1 cellular context compared by ENCODE assay signal in the genomic region with DNA sequence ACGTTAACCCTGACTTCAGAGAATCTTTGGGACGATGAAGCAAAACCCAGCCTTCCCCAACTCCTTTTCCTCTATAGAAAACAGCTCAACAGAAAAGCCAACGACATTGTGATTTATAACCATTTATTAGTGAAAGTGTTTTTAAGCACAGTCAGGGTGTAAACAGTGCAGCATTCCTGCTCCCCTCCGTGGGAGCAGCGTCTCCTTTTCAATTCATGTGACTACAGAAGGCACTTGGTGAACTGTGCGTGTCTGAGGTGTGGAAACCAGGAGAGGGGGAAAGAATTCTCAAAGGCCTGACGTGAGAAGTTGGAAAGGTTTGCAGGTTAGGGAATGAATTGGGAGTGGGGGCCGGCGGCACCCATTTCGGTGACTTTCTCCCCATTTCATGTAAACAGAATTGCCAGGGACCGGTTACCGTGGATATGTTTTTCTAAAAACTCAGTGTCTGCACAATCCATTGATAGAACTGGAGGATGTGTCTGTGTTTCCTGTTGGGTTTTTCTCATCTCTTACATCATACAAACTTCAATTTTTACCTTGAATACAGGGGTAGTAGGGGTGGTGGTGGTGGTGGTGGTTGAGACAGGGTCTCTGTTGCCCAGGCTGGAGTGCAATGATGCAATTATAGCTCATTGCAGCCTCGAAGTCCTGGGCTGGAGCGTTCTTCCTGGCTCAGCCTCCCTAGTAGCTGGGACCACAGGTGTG.
TF ChIP-seq lines count a peak whose summit lies in the region.

No MANE protein-coding gene starts in this region.

TF ChIP-seq in WTC11, 78 proteins besides CTCF, POLR2A, EP300 and RAD21 (continued from another document):
- TF ChIP-seq, protein P1, sequence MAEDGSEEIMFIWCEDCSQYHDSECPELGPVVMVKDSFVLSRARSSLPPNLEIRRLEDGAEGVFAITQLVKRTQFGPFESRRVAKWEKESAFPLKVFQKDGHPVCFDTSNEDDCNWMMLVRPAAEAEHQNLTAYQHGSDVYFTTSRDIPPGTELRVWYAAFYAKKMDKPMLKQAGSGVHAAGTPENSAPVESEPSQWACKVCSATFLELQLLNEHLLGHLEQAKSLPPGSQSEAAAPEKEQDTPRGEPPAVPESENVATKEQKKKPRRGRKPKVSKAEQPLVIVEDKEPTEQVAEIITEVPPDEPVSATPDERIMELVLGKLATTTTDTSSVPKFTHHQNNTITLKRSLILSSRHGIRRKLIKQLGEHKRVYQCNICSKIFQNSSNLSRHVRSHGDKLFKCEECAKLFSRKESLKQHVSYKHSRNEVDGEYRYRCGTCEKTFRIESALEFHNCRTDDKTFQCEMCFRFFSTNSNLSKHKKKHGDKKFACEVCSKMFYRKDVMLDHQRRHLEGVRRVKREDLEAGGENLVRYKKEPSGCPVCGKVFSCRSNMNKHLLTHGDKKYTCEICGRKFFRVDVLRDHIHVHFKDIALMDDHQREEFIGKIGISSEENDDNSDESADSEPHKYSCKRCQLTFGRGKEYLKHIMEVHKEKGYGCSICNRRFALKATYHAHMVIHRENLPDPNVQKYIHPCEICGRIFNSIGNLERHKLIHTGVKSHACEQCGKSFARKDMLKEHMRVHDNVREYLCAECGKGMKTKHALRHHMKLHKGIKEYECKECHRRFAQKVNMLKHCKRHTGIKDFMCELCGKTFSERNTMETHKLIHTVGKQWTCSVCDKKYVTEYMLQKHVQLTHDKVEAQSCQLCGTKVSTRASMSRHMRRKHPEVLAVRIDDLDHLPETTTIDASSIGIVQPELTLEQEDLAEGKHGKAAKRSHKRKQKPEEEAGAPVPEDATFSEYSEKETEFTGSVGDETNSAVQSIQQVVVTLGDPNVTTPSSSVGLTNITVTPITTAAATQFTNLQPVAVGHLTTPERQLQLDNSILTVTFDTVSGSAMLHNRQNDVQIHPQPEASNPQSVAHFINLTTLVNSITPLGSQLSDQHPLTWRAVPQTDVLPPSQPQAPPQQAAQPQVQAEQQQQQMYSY (CRISPR knock-in tag; IDR thresholded peaks at IDR 0.05): no peak
- no peak for TF ChIP-seq TP53 (CRISPR knock-in tag; IDR thresholded peaks at IDR 0.05)
- TF ChIP-seq, protein P2, sequence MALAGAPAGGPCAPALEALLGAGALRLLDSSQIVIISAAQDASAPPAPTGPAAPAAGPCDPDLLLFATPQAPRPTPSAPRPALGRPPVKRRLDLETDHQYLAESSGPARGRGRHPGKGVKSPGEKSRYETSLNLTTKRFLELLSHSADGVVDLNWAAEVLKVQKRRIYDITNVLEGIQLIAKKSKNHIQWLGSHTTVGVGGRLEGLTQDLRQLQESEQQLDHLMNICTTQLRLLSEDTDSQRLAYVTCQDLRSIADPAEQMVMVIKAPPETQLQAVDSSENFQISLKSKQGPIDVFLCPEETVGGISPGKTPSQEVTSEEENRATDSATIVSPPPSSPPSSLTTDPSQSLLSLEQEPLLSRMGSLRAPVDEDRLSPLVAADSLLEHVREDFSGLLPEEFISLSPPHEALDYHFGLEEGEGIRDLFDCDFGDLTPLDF (CRISPR knock-in tag; IDR thresholded peaks at IDR 0.05): no peak
- no peak for TF ChIP-seq EMX1 (CRISPR knock-in tag; IDR thresholded peaks at IDR 0.05)
